ENCODE assay signal across 1 cellular context in genomic region chr6:140485740-140486467, GRCh38.
TF ChIP-seq lines count a peak whose summit lies in the region.

No MANE protein-coding gene starts in this region.

TF ChIP-seq in HCT116, 20 proteins besides CTCF, POLR2A, EP300 and RAD21 (continued from another document):
- TF ChIP-seq ATF3 (IDR thresholded peaks at IDR 0.05) (no peak), CEBPB (IDR thresholded peaks at IDR 0.05; ENCODE audit: low read depth) (peak; percentile 60)
